17 cellular contexts compared by ENCODE assay signal in the genomic region with DNA sequence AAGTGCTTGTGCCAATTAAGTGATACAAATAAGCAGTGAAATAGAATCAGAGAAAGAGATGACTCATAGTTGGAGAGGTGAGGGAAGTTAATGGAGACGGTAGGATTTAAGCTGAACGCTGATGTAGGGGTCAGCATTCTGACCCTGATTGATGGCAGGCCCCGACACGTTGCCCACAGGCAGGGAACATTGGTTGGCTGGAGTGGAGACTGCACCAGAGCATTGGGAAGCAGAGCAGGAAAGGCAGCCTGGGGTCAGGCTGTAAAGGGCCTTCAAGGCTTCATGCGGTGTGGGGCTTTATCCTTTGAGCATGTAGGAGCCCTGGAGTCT.
DNase-seq lines count a peak whose midpoint lies in the region; ATAC-seq and TF ChIP-seq lines count a peak whose summit lies in the region.
"Had no signal": no experiment of that assay in that cellular context is flagged by ENCODE, and none has a peak within 500 bp of the region (broad histone marks: within the 10 kb centered on the region; RNA-seq: fewer than 3 reads in every experiment).

No MANE protein-coding gene starts in this region.

- no peak overlapping the region for H3K27ac ChIP-seq in breast epithelium
- H3K27ac ChIP-seq: body of pancreas, VCaP had no signal

- no peak overlapping the region for H3K4me3 Mint-ChIP-seq in MCF 10A (ENCODE audit: unreplicated experiment)
- no peak overlapping the region for H3K4me3 Mint-ChIP-seq in T-helper 17 cell
- peak overlapping the region in 1 of 2 donors; percentile 2 for H3K4me3 Mint-ChIP-seq in stimulated activated naive CD8-positive, alpha-beta T cell treated with anti-CD3 and anti-CD28 coated beads, Interleukin-15, amount 100 ng/mL, for 72 hours

- POLR2A ChIA-PET in MCF 10A (lab: Yijun Ruan, JAX): no interaction called here
- POLR2A ChIA-PET in GM10248 (lab: Yijun Ruan, JAX): no interaction called here

- H3K36me3 Mint-ChIP-seq in MCF 10A (ENCODE audit: insufficient read depth, unreplicated experiment) (peaks cover 29% of the 10 kb centered on the region), T-helper 17 cell (ENCODE audit: low read depth) (peaks cover 2% of the 10 kb centered on the region)

- no peaks in the 10 kb centered on the region for H3K27me3 Mint-ChIP-seq in MCF 10A (ENCODE audit: insufficient read depth, unreplicated experiment)
- H3K27me3 Mint-ChIP-seq in T-helper 17 cell: no peaks in the 10 kb centered on the region
- no peaks in the 10 kb centered on the region for H3K27me3 Mint-ChIP-seq in stimulated activated naive CD8-positive, alpha-beta T cell treated with anti-CD3 and anti-CD28 coated beads, Interleukin-15, amount 100 ng/mL, for 72 hours
- H3K27me3 Mint-ChIP-seq: progenitor cell of endocrine pancreas had no signal

- DNase-seq in MCF 10A (ENCODE audit: unreplicated experiment): peak; percentile 50
- no peak for DNase-seq in breast epithelium (ENCODE audit: low spot score in 2 of 2)
- no peak for DNase-seq in T-helper 17 cell
- peak; percentile 13 for DNase-seq in dermis blood vessel endothelial cell
- no peak for DNase-seq in stimulated activated naive CD8-positive, alpha-beta T cell treated with anti-CD3 and anti-CD28 coated beads, Interleukin-15, amount 100 ng/mL, for 72 hours
- no peak for DNase-seq in Ammon's horn (ENCODE audit: low spot score)
- no peak for DNase-seq in GM10248 (ENCODE audit: extremely low spot score)
- no peak for DNase-seq in activated gamma-delta T cell treated with Interleukin-2 at 50 U/mL for 16 hours
- DNase-seq: body of pancreas, glutamatergic neuron, kidney, NCI-H1092 treated with DMSO at 0.1 percent for 48 hours, NCI-H2171 treated with DMSO at 0.1 percent for 48 hours, trophoblast cell had no signal

- H3K27me3 ChIP-seq in breast epithelium: no peaks in the 10 kb centered on the region
- H3K27me3 ChIP-seq: body of pancreas had no signal

- TF ChIP-seq CTCF in MCF 10A (IDR thresholded peaks at IDR 0.05; ENCODE audit: unreplicated experiment): no peak
- no peak for TF ChIP-seq CTCF in breast epithelium (IDR thresholded peaks at IDR 0.05)
- TF ChIP-seq CTCF in GM10248 (IDR thresholded peaks at IDR 0.05; ENCODE audit: control extremely low read depth, extremely low read depth, low read depth, missing control alignments): no peak

- CTCF ChIA-PET in MCF 10A (lab: Yijun Ruan, JAX): no interaction called here
- CTCF ChIA-PET in GM10248 (lab: Yijun Ruan, JAX): interaction anchor here (1.5 to 2.7 kb wide), 3 partner anchors 7 to 197 kb away, joined by 5 to 23 read pairs (median 9); no protein-coding TSS in a partner anchor

- no peaks in the 10 kb centered on the region for H3K4me1 ChIP-seq in breast epithelium
- H3K4me1 ChIP-seq: body of pancreas had no signal

- intact Hi-C loops in MCF 10A (cut with micrococcal nuclease) (no loop called here), breast epithelium (cut with DNase I; ENCODE audit: low total_unique reads) (no loop called here)

- no peaks in the 10 kb centered on the region for H3K36me3 ChIP-seq in breast epithelium

- no peaks in the 10 kb centered on the region for H3K9me3 Mint-ChIP-seq in MCF 10A (ENCODE audit: unreplicated experiment)
- no peaks in the 10 kb centered on the region for H3K9me3 Mint-ChIP-seq in stimulated activated naive CD8-positive, alpha-beta T cell treated with anti-CD3 and anti-CD28 coated beads, Interleukin-15, amount 100 ng/mL, for 72 hours

- H3K4me1 Mint-ChIP-seq in MCF 10A (ENCODE audit: insufficient read depth, unreplicated experiment) (peaks cover 7% of the 10 kb centered on the region), T-helper 17 cell (peaks cover 30% of the 10 kb centered on the region)
- H3K4me1 Mint-ChIP-seq in stimulated activated naive CD8-positive, alpha-beta T cell treated with anti-CD3 and anti-CD28 coated beads, Interleukin-15, amount 100 ng/mL, for 72 hours: peaks cover 55% of the 10 kb centered on the region

- no peak for TF ChIP-seq POLR2A in breast epithelium (IDR thresholded peaks at IDR 0.05)

- ATAC-seq in T-helper 17 cell: no peak
- peak; percentile 16 for ATAC-seq in stimulated activated naive CD8-positive, alpha-beta T cell treated with anti-CD3 and anti-CD28 coated beads, Interleukin-15, amount 100 ng/mL, for 72 hours
- ATAC-seq: body of pancreas, SK-N-SH treated with all-trans-retinoic acid at 6 μM for 48 hours had no signal

- no peaks in the 10 kb centered on the region for H3K9me3 ChIP-seq in breast epithelium
- H3K9me3 ChIP-seq in T-helper 17 cell (ENCODE audit: control insufficient read depth, low read length, poor library complexity, severe bottlenecking): no peaks in the 10 kb centered on the region
- H3K9me3 ChIP-seq: body of pancreas had no signal

- no peak overlapping the region for H3K4me3 ChIP-seq in breast epithelium
- H3K4me3 ChIP-seq: body of pancreas had no signal

- BruUV-seq in MCF 10A (replicated peaks; lab: Mats Ljungman, UMichigan): no TSS peak

- peak overlapping the region; percentile 78 for H3K27ac Mint-ChIP-seq in MCF 10A (ENCODE audit: low read depth, unreplicated experiment)
- H3K27ac Mint-ChIP-seq in T-helper 17 cell: peak overlapping the region; percentile 86
- H3K27ac Mint-ChIP-seq in stimulated activated naive CD8-positive, alpha-beta T cell treated with anti-CD3 and anti-CD28 coated beads, Interleukin-15, amount 100 ng/mL, for 72 hours: peak overlapping the region in 1 of 2 donors; percentile 72
- H3K27ac Mint-ChIP-seq: progenitor cell of endocrine pancreas had no signal

Comparison
In these comparisons a context has a peak if more than half of its experiments do, and no peak if none do; other contexts are left out.
1. DNase-seq: peak in MCF 10A (single experiment) and dermis blood vessel endothelial cell (single experiment); none in breast epithelium (0 of 2), T-helper 17 cell (0 of 3), stimulated activated naive CD8-positive, alpha-beta T cell treated with anti-CD3 and anti-CD28 coated beads, Interleukin-15, amount 100 ng/mL, for 72 hours (0 of 2), Ammon's horn (single experiment), GM10248 (single experiment) and activated gamma-delta T cell treated with Interleukin-2 at 50 U/mL for 16 hours (single experiment).